In genomic region chr1:30512253-30512921, GRCh38 we compare ENCODE assay signal across 18 cellular contexts.
DNase-seq lines count a peak whose midpoint lies in the region; ATAC-seq, FAIRE-seq and TF ChIP-seq lines count a peak whose summit lies in the region.
"Had no signal": no experiment of that assay in that cellular context is flagged by ENCODE, and none has a peak within 500 bp of the region (broad histone marks: within the 10 kb centered on the region; RNA-seq: fewer than 3 reads in every experiment).

No MANE protein-coding gene starts in this region.

- H3K9me3 ChIP-seq in neural progenitor cell (ENCODE audit: low read depth), result no peaks in the 10 kb centered on the region
- H3K9me3 ChIP-seq: thoracic aorta had no signal

- peaks cover 12% of the 10 kb centered on the region for H3K27me3 Mint-ChIP-seq in neural progenitor cell (ENCODE audit: insufficient read depth, low read depth)

- no peaks in the 10 kb centered on the region for H3K36me3 ChIP-seq in neural progenitor cell
- H3K36me3 ChIP-seq: thoracic aorta had no signal

- DNase-seq in AG10803 (ENCODE audit: low read depth) (peak; percentile 29), M059J (ENCODE audit: low read depth) (peak; percentile 14), coronary artery (ENCODE audit: low spot score) (peak; percentile 65), neural progenitor cell (ENCODE audit: low spot score) (peak; percentile 37), GM19239 (ENCODE audit: insufficient read length, low spot score) (no peak), SK-N-DZ (ENCODE audit: low spot score) (no peak)
- DNase-seq: ACHN; activated CD4-positive, alpha-beta T cell treated with anti-CD3 and anti-CD28 coated beads for 1 hour; activated effector memory CD4-positive, alpha-beta T cell treated with anti-CD3 and anti-CD28 coated beads, Interleukin-2, amount 50 U/mL, for 16 hours; CD4-positive, CD25-positive, alpha-beta regulatory T cell; effector memory CD8-positive, alpha-beta T cell; NCI-H1417; NCI-H748 treated with DMSO at 0.1 percent for 48 hours; T-helper 9 cell had no signal

- TF ChIP-seq CTCF in AG10803 (conservative IDR thresholded peaks at IDR 0.05; ENCODE audit: low read length), result no peak
- no peak for TF ChIP-seq CTCF in coronary artery (IDR thresholded peaks at IDR 0.05)
- no peak for TF ChIP-seq CTCF in neural progenitor cell (IDR thresholded peaks at IDR 0.05)

- H3K9me3 Mint-ChIP-seq in neural progenitor cell, result no peaks in the 10 kb centered on the region
- H3K9me3 Mint-ChIP-seq: neural crest cell had no signal

- no peak for FAIRE-seq in GM19239 (lab: Jason Lieb, UNC)

- H3K27ac ChIP-seq in coronary artery, result no peak overlapping the region
- no peak overlapping the region for H3K27ac ChIP-seq in neural progenitor cell
- H3K27ac ChIP-seq: thoracic aorta had no signal

- no peak overlapping the region for H3K9ac ChIP-seq in neural progenitor cell

- no peak for ATAC-seq in GM18868 (IDR thresholded peaks at IDR 0.05; ENCODE audit: unreplicated experiment)
- ATAC-seq in GM19023 (IDR thresholded peaks at IDR 0.05; ENCODE audit: unreplicated experiment), result no peak
- ATAC-seq: effector memory CD8-positive, alpha-beta T cell had no signal

- H3K4me3 Mint-ChIP-seq in neural progenitor cell, result no peak overlapping the region
- H3K4me3 Mint-ChIP-seq: CD4-positive, CD25-positive, alpha-beta regulatory T cell; effector memory CD8-positive, alpha-beta T cell; neural crest cell had no signal

- no peaks in the 10 kb centered on the region for H3F3A ChIP-seq in neural progenitor cell (ENCODE audit: low read depth)

- no peaks in the 10 kb centered on the region for H3K79me2 ChIP-seq in neural progenitor cell (ENCODE audit: low read depth)

- H3K4me1 ChIP-seq in neural progenitor cell, result peaks cover 17% of the 10 kb centered on the region

- H3K36me3 Mint-ChIP-seq in neural progenitor cell, result no peaks in the 10 kb centered on the region
- H3K36me3 Mint-ChIP-seq: CD4-positive, CD25-positive, alpha-beta regulatory T cell had no signal

- no peaks in the 10 kb centered on the region for H4K20me1 ChIP-seq in neural progenitor cell (ENCODE audit: low read depth)

- H3K4me3 ChIP-seq in AG10803 (ENCODE audit: low read length) (no peak overlapping the region), coronary artery (no peak overlapping the region), neural progenitor cell (no peak overlapping the region)
- H3K4me3 ChIP-seq: thoracic aorta had no signal

- H3K4me2 ChIP-seq in neural progenitor cell, result no peak overlapping the region

- H3K27me3 ChIP-seq in neural progenitor cell, result no peaks in the 10 kb centered on the region

- peaks cover 28% of the 10 kb centered on the region for H3K4me1 Mint-ChIP-seq in neural progenitor cell
- H3K4me1 Mint-ChIP-seq: CD4-positive, CD25-positive, alpha-beta regulatory T cell had no signal

- no peak overlapping the region for H3K27ac Mint-ChIP-seq in neural progenitor cell
- H3K27ac Mint-ChIP-seq: CD4-positive, CD25-positive, alpha-beta regulatory T cell; effector memory CD8-positive, alpha-beta T cell had no signal

- no peak overlapping the region for H2AFZ ChIP-seq in neural progenitor cell (replicated peaks)

Comparison
In these comparisons a context has a peak if more than half of its experiments do, and no peak if none do; other contexts are left out.
1. DNase-seq: peak in AG10803 (single experiment), M059J (single experiment), coronary artery (single experiment) and neural progenitor cell (single experiment); none in GM19239 (single experiment) and SK-N-DZ (single experiment).